Comparison of ENCODE assay signal across 9 cellular contexts in the genomic region with DNA sequence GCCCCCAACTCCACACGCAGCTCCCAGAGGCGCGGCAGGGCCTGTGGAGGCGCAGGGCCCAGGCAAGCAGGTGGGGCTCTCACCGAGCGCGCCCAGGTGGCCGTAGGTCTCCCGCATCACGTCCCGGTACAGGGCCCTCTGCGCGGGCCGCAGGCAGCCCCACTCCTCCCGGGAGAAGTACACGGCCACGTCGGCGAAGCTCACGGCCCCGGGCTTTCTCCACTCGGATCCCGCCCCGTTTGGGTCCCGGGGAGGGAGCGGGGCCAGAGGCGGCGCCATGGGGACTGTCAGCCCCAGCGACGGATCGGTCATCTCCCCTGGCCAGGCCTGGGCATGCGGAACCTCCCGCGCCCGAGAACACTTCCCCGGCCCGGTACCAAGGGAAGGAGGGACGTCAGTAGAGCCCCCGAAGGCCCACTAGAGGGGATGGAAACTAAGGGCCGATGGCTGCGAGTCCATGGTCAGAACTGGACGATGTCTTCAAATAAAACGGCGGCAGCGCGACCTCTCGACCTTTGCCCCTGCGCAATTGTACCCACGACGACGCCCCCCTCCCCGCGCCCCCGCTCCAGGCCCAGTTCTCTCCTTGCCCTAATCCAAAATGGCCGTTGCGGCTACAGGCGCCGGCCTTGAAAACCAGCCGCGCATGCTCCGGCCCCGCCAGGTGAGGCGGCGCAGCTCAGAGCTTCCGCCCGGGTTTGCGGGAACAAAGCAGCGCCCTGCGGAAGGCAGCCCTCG. TPM values are rescaled to one million over a fixed set of nuclear protein-coding genes. Genes with fewer than 3 reads are reported as not detected.
DNase-seq lines count a peak whose midpoint lies in the region; ATAC-seq, FAIRE-seq and TF ChIP-seq lines count a peak whose summit lies in the region.
"Had no signal": no experiment of that assay in that cellular context is flagged by ENCODE, and none has a peak within 500 bp of the region (broad histone marks: within the 10 kb centered on the region; RNA-seq: fewer than 3 reads in every experiment).

Gene ZNF747 (minus strand): TSS at position 491 of the 738 bp plus-strand sequence. CDS start 179 bp downstream, at position 312.

- H4K20me1 ChIP-seq in keratinocyte (ENCODE audit: control insufficient read depth, extremely low read depth, insufficient read depth, low read length): no peaks in the 10 kb centered on the region

- H3K27ac ChIP-seq in 22Rv1 (peak within 1 kb of the TSS; percentile 98), keratinocyte (ENCODE audit: control insufficient read depth, insufficient read depth, low read length) (peak within 1 kb of the TSS; percentile 95)

- H3K9me1 ChIP-seq in keratinocyte (ENCODE audit: control insufficient read depth, extremely low read depth, insufficient read depth, low read length): no peaks in the 10 kb centered on the region

- no peaks in the 10 kb centered on the region for H3K36me3 ChIP-seq in keratinocyte (ENCODE audit: control insufficient read depth in 2 of 2, extremely low read depth in 1 of 2, insufficient read depth in 2 of 2, low read length in 2 of 2)

- no peaks in the 10 kb centered on the region for H3K27me3 ChIP-seq in keratinocyte (ENCODE audit: control insufficient read depth, extremely low read depth, insufficient read depth, low read length)

- peak within 1 kb of the TSS; percentile 97 for H2AFZ ChIP-seq in keratinocyte (ENCODE audit: control insufficient read depth, low read length)

- peak within 1 kb of the TSS; percentile 96 for H3K9ac ChIP-seq in keratinocyte (ENCODE audit: control insufficient read depth, extremely low read depth, insufficient read depth, low read length)

- ATAC-seq in GM18520 (IDR thresholded peaks at IDR 0.05; ENCODE audit: unreplicated experiment) (peak; percentile 60), HG03175 (IDR thresholded peaks at IDR 0.05; ENCODE audit: unreplicated experiment) (peak; percentile 70)
- peak; percentile 80 to 81 for ATAC-seq in activated CD4-positive, CD25-positive, alpha-beta regulatory T cell treated with anti-CD3 and anti-CD28 coated beads, Interleukin-2, amount 50 U/mL, for 24 hours

- no peaks in the 10 kb centered on the region for H3K9me3 ChIP-seq in keratinocyte (ENCODE audit: control insufficient read depth, low read depth, low read length)

- peaks cover 11% of the 10 kb centered on the region for H3K4me1 ChIP-seq in keratinocyte (ENCODE audit: control insufficient read depth, extremely low read depth, insufficient read depth, low read length)

- DNase-seq in NCI-H446 (lab: John Stamatoyannopoulos, UW) (peak; percentile 76 to 88), keratinocyte (ENCODE audit: low read depth, low spot score) (no peak)
- DNase-seq in central memory CD4-positive, alpha-beta T cell: peak; percentile 89
- DNase-seq in stimulated activated CD4-positive, alpha-beta T cell treated with anti-CD3 and anti-CD28 coated beads, Interleukin-12 subunit alpha, Interleukin-12 subunit beta, amount 100 ng/mL, for 48 hours (ENCODE audit: low read depth in 2 of 3, low spot score in 1 of 3): peak; percentile 85 to 87 (median 87)

- peak within 1 kb of the TSS; percentile 97 for H3K4me2 ChIP-seq in keratinocyte (ENCODE audit: control insufficient read depth, extremely low read depth, insufficient read depth, low read depth, low read length)

- TF ChIP-seq CTCF in 22Rv1 (IDR thresholded peaks at IDR 0.05) (no peak), keratinocyte (optimal IDR thresholded peaks at IDR 0.05 in 1 of 3, IDR thresholded peaks at IDR 0.05 in 1 of 3, conservative IDR thresholded peaks at IDR 0.05 in 1 of 3; ENCODE audit: extremely low read depth in 1 of 3, insufficient read depth in 2 of 3, low read length in 3 of 3) (peak in 1 of 3 experiments; percentile 19)

- H3K79me2 ChIP-seq in keratinocyte (ENCODE audit: control insufficient read depth, insufficient read depth, low read length): peaks cover 11% of the 10 kb centered on the region

- peak within 1 kb of the TSS; percentile 52 to 95 (median 88) for H3K4me3 ChIP-seq in keratinocyte (ENCODE audit: control insufficient read depth in 2 of 3, extremely low read depth in 1 of 3, insufficient read depth in 2 of 3, low read depth in 1 of 3, low read length in 3 of 3)

- no peak for FAIRE-seq in keratinocyte (lab: Jason Lieb, UNC)
- FAIRE-seq: G401.6 had no signal

- dilution Hi-C loops in keratinocyte (cut with MboI; ENCODE audit: extremely low pct_ligation_motif_present, low sequenced_read_pairs): no loop called here

RNA-seq across cellular contexts. Expression of gene ZNF747, which starts in this region (rescaled TPM):
- polyA plus RNA-seq in keratinocyte: 2.2 to 4.3 TPM (median 2.7 TPM) in 3 replicates
- 0.42 TPM for polyA plus RNA-seq in keratinocyte (2011; ENCODE audit: low read depth)
- polyA plus RNA-seq in keratinocyte (2011; cell fraction: cytosol; rRNA removed): 3.3 and 3.4 TPM in 2 replicates
- polyA plus RNA-seq in keratinocyte (2011; cell fraction: nucleus; rRNA removed): 3.2 and 4.3 TPM in 2 replicates
- 1.4 and 2.8 TPM in 2 replicates for polyA plus RNA-seq in keratinocyte (2012; ENCODE audit: low replicate concordance)
- 1.4 to 2.5 TPM (median 1.8 TPM) in 3 replicates for polyA minus RNA-seq in keratinocyte
- polyA minus RNA-seq in keratinocyte (2011; cell fraction: cytosol; rRNA and poly(A)+ RNA removed): 2.9 TPM
- polyA minus RNA-seq in keratinocyte (2011; cell fraction: nucleus; rRNA and poly(A)+ RNA removed): 1.6 and 2.0 TPM in 2 replicates
